ENCODE assay signal across 14 cellular contexts in genomic region chr16:84307209-84307954, GRCh38. TPM values are rescaled to one million over a fixed set of nuclear protein-coding genes. Genes with fewer than 3 reads are reported as not detected.
"Had no signal": no experiment of that assay in that cellular context is flagged by ENCODE, and none has a peak within 500 bp of the region (broad histone marks: within the 10 kb centered on the region; RNA-seq: fewer than 3 reads in every experiment).

No MANE protein-coding gene starts in this region.

- H3K27ac ChIP-seq: cardiac muscle cell, left ventricle myocardium inferior, prostate gland, testis, upper lobe of right lung had no signal

- H3K4me1 ChIP-seq: prostate gland had no signal

- H3K9me3 Mint-ChIP-seq: activated naive CD4-positive, alpha-beta T cell treated with anti-CD3 and anti-CD28 coated beads, Interleukin-2, amount 10 ng/mL, durations not matched to agents 7 days and 5 days; activated T-helper 2 cell treated with anti-CD3 and anti-CD28 coated beads, Interferon-gamma antibody, Interleukin-2, Interleukin-4, amounts not matched to agents 10 μg/mL and 5 μg/mL and 100 μg/mL, durations not matched to agents 14 hours and 24 hours and 36 hours; nephron had no signal

- H3K4me3 ChIP-seq: cardiac muscle cell, esophagus squamous epithelium, left ventricle myocardium inferior, mucosa of descending colon, prostate gland, stomach, testis, upper lobe of right lung had no signal

- H3K9me3 ChIP-seq: esophagus squamous epithelium, left ventricle myocardium inferior, mucosa of descending colon, prostate gland, stomach, testis, upper lobe of right lung had no signal

- H3K4me3 Mint-ChIP-seq: activated naive CD4-positive, alpha-beta T cell treated with anti-CD3 and anti-CD28 coated beads, Interleukin-2, amount 10 ng/mL, durations not matched to agents 7 days and 5 days; nephron had no signal

- H3K27ac Mint-ChIP-seq: activated naive CD4-positive, alpha-beta T cell treated with anti-CD3 and anti-CD28 coated beads, Interleukin-2, amount 10 ng/mL, durations not matched to agents 7 days and 5 days; activated T-helper 2 cell treated with anti-CD3 and anti-CD28 coated beads, Interferon-gamma antibody, Interleukin-2, Interleukin-4, amounts not matched to agents 10 μg/mL and 5 μg/mL and 100 μg/mL, durations not matched to agents 14 hours and 24 hours and 36 hours; nephron had no signal

- H3K36me3 ChIP-seq: cardiac muscle cell, esophagus squamous epithelium, left ventricle myocardium inferior, prostate gland, stomach, upper lobe of right lung had no signal

- H3K36me3 Mint-ChIP-seq: activated naive CD4-positive, alpha-beta T cell treated with anti-CD3 and anti-CD28 coated beads, Interleukin-2, amount 10 ng/mL, durations not matched to agents 7 days and 5 days had no signal

- DNase-seq: esophagus squamous epithelium, hippocampal formation had no signal

- H3K27me3 ChIP-seq: testis, upper lobe of right lung had no signal

RNA-seq across cellular contexts. Expression of gene WFDC1, which starts 12.7 kb away (rescaled TPM):
- total RNA-seq: activated T-helper 2 cell treated with anti-CD3 and anti-CD28 coated beads, Interferon-gamma antibody, Interleukin-2, Interleukin-4, amounts not matched to agents 10 μg/mL and 5 μg/mL and 100 μg/mL, durations not matched to agents 14 hours and 24 hours and 36 hours; glomerular endothelial cell; osteoblast had no signal
